8 cellular contexts compared by ENCODE assay signal in the genomic region with DNA sequence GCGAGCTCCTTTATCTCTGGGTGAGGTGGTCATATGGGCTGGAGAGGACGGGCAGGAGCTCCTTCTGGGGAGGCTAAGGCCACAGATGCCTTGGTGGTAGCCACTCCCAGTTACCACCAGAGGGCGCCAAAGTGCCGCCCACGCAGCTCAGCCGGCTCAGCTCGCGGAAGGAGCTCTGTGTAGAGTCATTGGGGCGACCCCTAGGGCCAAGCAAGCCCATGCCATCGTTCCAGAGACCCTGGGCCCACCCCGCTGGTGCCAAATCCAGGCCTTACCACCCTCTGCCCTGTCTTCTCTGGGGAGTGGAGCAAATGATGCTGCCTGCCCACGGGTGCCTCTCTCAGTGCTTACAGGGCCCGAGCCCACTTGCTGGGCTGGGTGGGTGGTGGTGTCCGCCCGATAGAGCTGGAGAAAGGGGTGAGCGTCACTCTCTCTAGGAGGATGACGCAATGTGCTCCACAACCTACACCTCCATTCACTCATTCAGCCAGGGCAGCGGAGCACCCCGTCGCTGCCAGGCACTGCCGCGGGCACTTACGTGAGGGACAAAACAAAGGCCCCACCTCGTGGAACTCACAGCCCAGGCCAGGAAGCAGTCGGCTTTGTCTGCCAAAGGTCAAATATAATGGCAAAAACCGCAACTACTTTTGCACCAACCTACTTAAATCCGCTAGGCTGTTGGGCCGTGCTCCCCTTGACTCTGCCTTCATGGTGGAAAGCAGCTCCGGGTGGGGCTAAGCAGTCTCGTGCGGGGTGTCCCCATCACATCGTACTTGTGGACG. TPM values are rescaled to one million over a fixed set of nuclear protein-coding genes. Genes with fewer than 3 reads are reported as not detected.
DNase-seq lines count a peak whose midpoint lies in the region; ATAC-seq and TF ChIP-seq lines count a peak whose summit lies in the region.

No MANE protein-coding gene starts in this region.

- ATAC-seq in GM19043 (IDR thresholded peaks at IDR 0.05; ENCODE audit: low read depth, unreplicated experiment) (peak; percentile 47), PC-3 (peak; percentile 92), natural killer cell (peak; percentile 71 to 78 (median 77))

- H3K27me3 ChIP-seq in BJ (ENCODE audit: control insufficient read depth, insufficient read depth, low read length) (peaks cover 20% of the 10 kb centered on the region), PC-3 (ENCODE audit: low read length) (no peaks in the 10 kb centered on the region), esophagus squamous epithelium (peaks cover 0 to 44% (median 0%) of the 10 kb centered on the region in 4 donors)

- DNase-seq in BJ (ENCODE audit: low read depth) (no peak), HS-5 (ENCODE audit: low read depth) (peak; percentile 35), PC-3 (peak; percentile 82), activated T-cell treated with anti-CD3 and anti-CD28 coated beads for 48 hours (ENCODE audit: low read depth) (peak; percentile 77), esophagus squamous epithelium (lab: John Stamatoyannopoulos, UW) (no peak), natural killer cell (peak; percentile 80)
- DNase-seq in stimulated activated naive CD4-positive, alpha-beta T cell (lab: John Stamatoyannopoulos, UW): peak; percentile 44 to 86 (median 68)

- H3K9me3 ChIP-seq in PC-3 (ENCODE audit: low read length) (no peaks in the 10 kb centered on the region), esophagus squamous epithelium (no peaks in the 10 kb centered on the region)

- no peak overlapping the region for H3K9ac ChIP-seq in PC-3 (ENCODE audit: low read length)

- BruUV-seq in PC-3 (replicated peaks; lab: Mats Ljungman, UMichigan): no TSS peak

- peak overlapping the region; percentile 40 for H3K4me3 Mint-ChIP-seq in natural killer cell

- H3K4me1 ChIP-seq in PC-3 (ENCODE audit: insufficient read depth, low read length): no peaks in the 10 kb centered on the region
- peaks cover 13 to 22% (median 16%) of the 10 kb centered on the region in 3 donors for H3K4me1 ChIP-seq in esophagus squamous epithelium

- POLR2A ChIA-PET in BJ (lab: Charles Lee) (interaction anchor here (0.6 kb wide), 2 partner anchors 9 to 14 kb away, joined by 3 to 4 read pairs; a partner anchor contains a TSS), PC-3 (lab: Charles Lee; ENCODE audit: unreplicated experiment) (no interaction called here)

- H3K4me3 ChIP-seq in BJ (ENCODE audit: low read depth, low read length) (no peak overlapping the region), PC-3 (ENCODE audit: low read length) (no peak overlapping the region), esophagus squamous epithelium (no peak overlapping the region)

- peaks cover 19 to 34% of the 10 kb centered on the region in 2 donors for H3K4me1 Mint-ChIP-seq in natural killer cell

- TF ChIP-seq CTCF in BJ (IDR thresholded peaks at IDR 0.05; ENCODE audit: insufficient read depth, low read depth, low read length): peak; percentile 99
- peak; percentile 92 for TF ChIP-seq CTCF in PC-3 (conservative IDR thresholded peaks at IDR 0.05; ENCODE audit: low read depth, low read length)
- peak; percentile 86 to 96 (median 92) for TF ChIP-seq CTCF in esophagus squamous epithelium (IDR thresholded peaks at IDR 0.05)
- peak; percentile 92 for TF ChIP-seq CTCF in natural killer cell (IDR thresholded peaks at IDR 0.05)

- CTCF ChIA-PET in BJ (lab: Yijun Ruan, JAX) (interaction anchor here (0.6 to 5.3 kb wide), 45 partner anchors 9 to 742 kb away, joined by 3 to 98 read pairs (median 4); a partner anchor contains a TSS), PC-3 (lab: Charles Lee) (interaction anchor here (0.5 to 1.3 kb wide), 21 partner anchors 9 to 451 kb away, joined by 3 to 14 read pairs (median 4); a partner anchor contains a TSS)

- H3K27ac Mint-ChIP-seq in natural killer cell: peak overlapping the region in 1 of 2 donors; percentile 27

- no peaks in the 10 kb centered on the region for H3F3A ChIP-seq in PC-3 (ENCODE audit: low read length, unreplicated experiment)

- WGBS in esophagus squamous epithelium, 2 donors: 65% methylated on average over 9 to 19 of the region's 33 CpGs

- H3K27me3 Mint-ChIP-seq in natural killer cell (ENCODE audit: low read depth in 2 of 2): peaks cover 12 to 18% of the 10 kb centered on the region in 2 donors

- H4K20me1 ChIP-seq in PC-3 (ENCODE audit: low read length): no peaks in the 10 kb centered on the region

- H2AFZ ChIP-seq in PC-3 (ENCODE audit: low read length): no peak overlapping the region

- H3K4me2 ChIP-seq in PC-3 (ENCODE audit: low read length): peak overlapping the region; percentile 13; the same call in 1 of the 2 replicates

- H3K9me3 Mint-ChIP-seq in natural killer cell: no peaks in the 10 kb centered on the region

- H3K9me2 ChIP-seq in PC-3 (replicated peaks; ENCODE audit: low read length): no peaks in the 10 kb centered on the region

- H3K27ac ChIP-seq in PC-3 (ENCODE audit: low read length) (no peak overlapping the region), esophagus squamous epithelium (no peak overlapping the region)

- intact Hi-C loops in PC-3 (cut with micrococcal nuclease): loop anchor here (2.0 to 10.0 kb wide), 2 partner anchors 154 to 298 kb away; a partner anchor contains a TSS
- intact Hi-C loops in esophagus squamous epithelium (cut with DNase I): loop anchor here (10.0 kb wide), 1 partner anchor 294 kb away; no protein-coding TSS in a partner anchor
- intact Hi-C loops in natural killer cell (cut with micrococcal nuclease): loop anchor here (1.0 to 5.0 kb wide), 2 partner anchors 83 to 156 kb away; no protein-coding TSS in a partner anchor

- H3K79me2 ChIP-seq in PC-3 (ENCODE audit: low read length): no peaks in the 10 kb centered on the region

- TF ChIP-seq POLR2A in esophagus squamous epithelium (IDR thresholded peaks at IDR 0.05): no peak

- H3K36me3 Mint-ChIP-seq in natural killer cell: no peaks in the 10 kb centered on the region

- H3K36me3 ChIP-seq in BJ (ENCODE audit: control insufficient read depth, insufficient read depth, low read length): peaks cover 3% of the 10 kb centered on the region
- H3K36me3 ChIP-seq in PC-3 (ENCODE audit: low read depth, low read length): no peaks in the 10 kb centered on the region
- H3K36me3 ChIP-seq in esophagus squamous epithelium: peaks cover 5 to 19% (median 8%) of the 10 kb centered on the region in 3 donors

RNA-seq across cellular contexts. Expression of a gene that starts 13.8 kb away (rescaled TPM):
- 50.4 and 65.8 TPM in 2 replicates for polyA plus RNA-seq in BJ (2011; rRNA removed)
- polyA minus RNA-seq in BJ (2011; rRNA and poly(A)+ RNA removed): 39.4 and 58.2 TPM in 2 replicates
- total RNA-seq in PC-3 (2014; rRNA removed) (47.3 and 56.3 TPM in 2 replicates), esophagus squamous epithelium (10 to 100 TPM; 16.4 to 36.4 (median 30.6) TPM), natural killer cell (10 to 100 TPM; 24.1 to 29.4 (median 24.6) TPM)

RNA-seq across cellular contexts. Expression of a gene that starts 30.6 kb away (rescaled TPM):
- not detected in 2 replicates for polyA plus RNA-seq in BJ (2011; rRNA removed)
- polyA minus RNA-seq in BJ (2011; rRNA and poly(A)+ RNA removed): not detected in 2 replicates
- total RNA-seq in PC-3 (2014; rRNA removed) (not detected in 2 replicates), esophagus squamous epithelium (not detected), natural killer cell (not detected)

RNA-seq across cellular contexts. Expression of a gene that starts 30.7 kb away (rescaled TPM):
- polyA plus RNA-seq in BJ (2011; rRNA removed): not detected in 2 replicates
- not detected in 2 replicates for polyA minus RNA-seq in BJ (2011; rRNA and poly(A)+ RNA removed)
- total RNA-seq in PC-3 (2014; rRNA removed) (2.1 and 8.6 TPM in 2 replicates), esophagus squamous epithelium (not detected), natural killer cell (not detected)

RNA-seq across cellular contexts. Expression of a gene that starts 51.1 kb away (rescaled TPM):
- 1.9 and 2.4 TPM in 2 replicates for polyA plus RNA-seq in BJ (2011; rRNA removed)
- polyA minus RNA-seq in BJ (2011; rRNA and poly(A)+ RNA removed): 1.6 and 2.0 TPM in 2 replicates
- 18.7 and 19.9 TPM in 2 replicates for total RNA-seq in PC-3 (2014; rRNA removed)
- 1 to 10 TPM in 3 of 4 donors, under 1 TPM in 1; 0.57 to 4.6 (median 2.2) TPM for total RNA-seq in esophagus squamous epithelium
- 1 to 10 TPM in 2 of 3 donors, under 1 TPM in 1; 0.92 to 1.5 (median 1.3) TPM for total RNA-seq in natural killer cell

Comparison
In these comparisons a context has a peak if more than half of its experiments do, and no peak if none do; other contexts are left out.
1. DNase-seq: peak in HS-5 (single experiment), PC-3 (single experiment), activated T-cell treated with anti-CD3 and anti-CD28 coated beads for 48 hours (single experiment), natural killer cell (single experiment) and stimulated activated naive CD4-positive, alpha-beta T cell (6 of 6); none in BJ (single experiment) and esophagus squamous epithelium (single experiment).
2. Peak in every context shown above with its lines, with median percentiles within 50 percentile points of each other: CTCF ChIP-seq and ATAC-seq.